In genomic region chr16:57070986-57071540, GRCh38 we compare ENCODE assay signal across 23 cellular contexts. TPM values are rescaled to one million over a fixed set of nuclear protein-coding genes. Genes with fewer than 3 reads are reported as not detected.
DNase-seq lines count a peak whose midpoint lies in the region; ATAC-seq and TF ChIP-seq lines count a peak whose summit lies in the region.
"Had no signal": no experiment of that assay in that cellular context is flagged by ENCODE, and none has a peak within 500 bp of the region (broad histone marks: within the 10 kb centered on the region; RNA-seq: fewer than 3 reads in every experiment).

No MANE protein-coding gene starts in this region.

- H3K4me3 ChIP-seq in CD4-positive, alpha-beta memory T cell (ENCODE audit: low read length in 2 of 2): no peak overlapping the region
- no peak overlapping the region for H3K4me3 ChIP-seq in Peyer's patch
- H3K4me3 ChIP-seq: A549, heart left ventricle, prostate gland, SK-N-MC had no signal

- peaks cover 4% of the 10 kb centered on the region for H3K4me1 ChIP-seq in CD4-positive, alpha-beta memory T cell (ENCODE audit: insufficient read depth, low read length)
- no peaks in the 10 kb centered on the region for H3K4me1 ChIP-seq in Peyer's patch
- H3K4me1 ChIP-seq: prostate gland had no signal

- TF ChIP-seq CTCF in Peyer's patch (IDR thresholded peaks at IDR 0.05): no peak

- DNase-seq in activated CD4-positive, alpha-beta memory T cell treated with anti-CD3 and anti-CD28 coated beads, Interleukin-2, amount 10 ng/mL, durations not matched to agents 7 days and 5 days: no peak
- no peak for DNase-seq in activated CD4-positive, alpha-beta memory T cell treated with anti-CD3 and anti-CD28 coated beads for 36 hours
- no peak for DNase-seq in CD4-positive, alpha-beta memory T cell
- DNase-seq in memory B cell (ENCODE audit: low spot score in 2 of 2) (no peak), Peyer's patch (no peak)
- DNase-seq: activated naive CD4-positive, alpha-beta T cell; activated T-cell treated with anti-CD3 and anti-CD28 coated beads for 4 hours; DMS79 treated with DMSO at 0.1 percent for 48 hours; effector CD4-positive, alpha-beta T cell; foreskin fibroblast; HCEC 1CT; Kasumi-1; NCI-H1092 treated with DMSO at 0.1 percent for 48 hours; NCI-H1930; NCI-H69; stimulated activated CD8-positive, alpha-beta memory T cell treated with anti-CD3 and anti-CD28 coated beads, Interleukin-4, amount 100 ng/mL, for 48 hours had no signal

- no peak for TF ChIP-seq POLR2A in Peyer's patch (IDR thresholded peaks at IDR 0.05)

- no peaks in the 10 kb centered on the region for H3K9me3 ChIP-seq in CD4-positive, alpha-beta memory T cell (ENCODE audit: control insufficient read depth in 1 of 2, low read length in 2 of 2)
- H3K9me3 ChIP-seq in Peyer's patch: no peaks in the 10 kb centered on the region
- H3K9me3 ChIP-seq: A549, heart left ventricle, prostate gland had no signal

- peaks cover 28% of the 10 kb centered on the region for H3K4me1 Mint-ChIP-seq in activated CD4-positive, alpha-beta memory T cell treated with anti-CD3 and anti-CD28 coated beads, Interleukin-2, amount 10 ng/mL, durations not matched to agents 7 days and 5 days
- peaks cover 11% of the 10 kb centered on the region for H3K4me1 Mint-ChIP-seq in activated CD4-positive, alpha-beta memory T cell treated with anti-CD3 and anti-CD28 coated beads for 36 hours (ENCODE audit: low read depth)
- peaks cover 4 to 10% (median 6%) of the 10 kb centered on the region in 4 donors for H3K4me1 Mint-ChIP-seq in CD4-positive, alpha-beta memory T cell
- H3K4me1 Mint-ChIP-seq in activated T-helper 17 cell treated with anti-CD3 and anti-CD28 coated beads, Interleukin-2, amount 50 U/mL, for 72 hours: peaks cover 26% of the 10 kb centered on the region
- H3K4me1 Mint-ChIP-seq in memory B cell: peaks cover 26% of the 10 kb centered on the region

- no peak overlapping the region for H3K4me3 Mint-ChIP-seq in activated CD4-positive, alpha-beta memory T cell treated with anti-CD3 and anti-CD28 coated beads, Interleukin-2, amount 10 ng/mL, durations not matched to agents 7 days and 5 days
- no peak overlapping the region for H3K4me3 Mint-ChIP-seq in activated CD4-positive, alpha-beta memory T cell treated with anti-CD3 and anti-CD28 coated beads for 36 hours
- no peak overlapping the region for H3K4me3 Mint-ChIP-seq in CD4-positive, alpha-beta memory T cell
- no peak overlapping the region for H3K4me3 Mint-ChIP-seq in activated T-helper 17 cell treated with anti-CD3 and anti-CD28 coated beads, Interleukin-2, amount 50 U/mL, for 72 hours
- no peak overlapping the region for H3K4me3 Mint-ChIP-seq in memory B cell

- peaks cover 72% of the 10 kb centered on the region for H3K36me3 Mint-ChIP-seq in activated CD4-positive, alpha-beta memory T cell treated with anti-CD3 and anti-CD28 coated beads, Interleukin-2, amount 10 ng/mL, durations not matched to agents 7 days and 5 days (ENCODE audit: low read depth)
- H3K36me3 Mint-ChIP-seq in activated CD4-positive, alpha-beta memory T cell treated with anti-CD3 and anti-CD28 coated beads for 36 hours: peaks cover 32% of the 10 kb centered on the region
- H3K36me3 Mint-ChIP-seq in CD4-positive, alpha-beta memory T cell: peaks cover 45 to 69% of the 10 kb centered on the region in 2 donors
- peaks cover 95% of the 10 kb centered on the region for H3K36me3 Mint-ChIP-seq in activated T-helper 17 cell treated with anti-CD3 and anti-CD28 coated beads, Interleukin-2, amount 50 U/mL, for 72 hours (ENCODE audit: low read depth)
- peaks cover 43% of the 10 kb centered on the region for H3K36me3 Mint-ChIP-seq in memory B cell

- CTCF ChIA-PET in activated CD4-positive, alpha-beta memory T cell treated with anti-CD3 and anti-CD28 coated beads, Interleukin-2, amount 10 ng/mL, durations not matched to agents 7 days and 5 days (lab: Charles Lee): no interaction called here
- CTCF ChIA-PET in activated CD4-positive, alpha-beta memory T cell treated with anti-CD3 and anti-CD28 coated beads for 36 hours (lab: Charles Lee): no interaction called here
- CTCF ChIA-PET in CD4-positive, alpha-beta memory T cell (lab: Charles Lee; ENCODE audit: partially characterized antibody): interaction anchor here (2.6 kb wide), 1 partner anchor 106 kb away, joined by 15 read pairs; no protein-coding TSS in a partner anchor

- peak overlapping the region; percentile 20 for H3K27ac ChIP-seq in CD4-positive, alpha-beta memory T cell (ENCODE audit: low read depth, low read length)
- no peak overlapping the region for H3K27ac ChIP-seq in Peyer's patch
- H3K27ac ChIP-seq: A549, heart left ventricle, prostate gland, SK-N-MC had no signal

- no peaks in the 10 kb centered on the region for H3K27me3 ChIP-seq in CD4-positive, alpha-beta memory T cell (ENCODE audit: insufficient read depth, low read length)
- no peaks in the 10 kb centered on the region for H3K27me3 ChIP-seq in Peyer's patch
- H3K27me3 ChIP-seq: heart left ventricle had no signal

- H3K9me3 Mint-ChIP-seq in activated CD4-positive, alpha-beta memory T cell treated with anti-CD3 and anti-CD28 coated beads, Interleukin-2, amount 10 ng/mL, durations not matched to agents 7 days and 5 days: no peaks in the 10 kb centered on the region
- no peaks in the 10 kb centered on the region for H3K9me3 Mint-ChIP-seq in activated CD4-positive, alpha-beta memory T cell treated with anti-CD3 and anti-CD28 coated beads for 36 hours
- peaks cover 0 to 4% (median 0%) of the 10 kb centered on the region in 8 donors for H3K9me3 Mint-ChIP-seq in CD4-positive, alpha-beta memory T cell
- no peaks in the 10 kb centered on the region for H3K9me3 Mint-ChIP-seq in activated T-helper 17 cell treated with anti-CD3 and anti-CD28 coated beads, Interleukin-2, amount 50 U/mL, for 72 hours
- H3K9me3 Mint-ChIP-seq in memory B cell: no peaks in the 10 kb centered on the region

- H3K27me3 Mint-ChIP-seq in activated CD4-positive, alpha-beta memory T cell treated with anti-CD3 and anti-CD28 coated beads, Interleukin-2, amount 10 ng/mL, durations not matched to agents 7 days and 5 days: no peaks in the 10 kb centered on the region
- no peaks in the 10 kb centered on the region for H3K27me3 Mint-ChIP-seq in activated CD4-positive, alpha-beta memory T cell treated with anti-CD3 and anti-CD28 coated beads for 36 hours
- no peaks in the 10 kb centered on the region for H3K27me3 Mint-ChIP-seq in CD4-positive, alpha-beta memory T cell
- H3K27me3 Mint-ChIP-seq in activated T-helper 17 cell treated with anti-CD3 and anti-CD28 coated beads, Interleukin-2, amount 50 U/mL, for 72 hours: no peaks in the 10 kb centered on the region
- H3K27me3 Mint-ChIP-seq in memory B cell: no peaks in the 10 kb centered on the region

- ATAC-seq in activated T-helper 17 cell treated with anti-CD3 and anti-CD28 coated beads, Interleukin-2, amount 50 U/mL, for 72 hours (replicated peaks): no peak
- ATAC-seq in memory B cell (ENCODE audit: low read depth) (no peak), GM21360 (IDR thresholded peaks at IDR 0.05; ENCODE audit: unreplicated experiment) (no peak), GM21367 (IDR thresholded peaks at IDR 0.05; ENCODE audit: unreplicated experiment) (no peak)

- POLR2A ChIA-PET in activated CD4-positive, alpha-beta memory T cell treated with anti-CD3 and anti-CD28 coated beads, Interleukin-2, amount 10 ng/mL, durations not matched to agents 7 days and 5 days (lab: Charles Lee): no interaction called here
- POLR2A ChIA-PET in activated CD4-positive, alpha-beta memory T cell treated with anti-CD3 and anti-CD28 coated beads for 36 hours (lab: Charles Lee): no interaction called here
- POLR2A ChIA-PET in CD4-positive, alpha-beta memory T cell (lab: Charles Lee; ENCODE audit: partially characterized antibody): interaction anchor here (0.9 kb wide), 1 partner anchor 29 kb away, joined by 4 read pairs; no protein-coding TSS in a partner anchor

- peaks cover 81% of the 10 kb centered on the region for H3K36me3 ChIP-seq in CD4-positive, alpha-beta memory T cell (ENCODE audit: insufficient read depth, low read length)
- H3K36me3 ChIP-seq in Peyer's patch: peaks cover 0 to 27% (median 0%) of the 10 kb centered on the region in 3 donors
- H3K36me3 ChIP-seq: prostate gland had no signal

- intact Hi-C loops in activated CD4-positive, alpha-beta memory T cell treated with anti-CD3 and anti-CD28 coated beads for 36 hours (cut with micrococcal nuclease): no loop called here
- intact Hi-C loops in CD4-positive, alpha-beta memory T cell (cut with micrococcal nuclease): no loop called here

- H3K27ac Mint-ChIP-seq in activated CD4-positive, alpha-beta memory T cell treated with anti-CD3 and anti-CD28 coated beads, Interleukin-2, amount 10 ng/mL, durations not matched to agents 7 days and 5 days: peak overlapping the region; percentile 31
- no peak overlapping the region for H3K27ac Mint-ChIP-seq in activated CD4-positive, alpha-beta memory T cell treated with anti-CD3 and anti-CD28 coated beads for 36 hours
- H3K27ac Mint-ChIP-seq in CD4-positive, alpha-beta memory T cell: peak overlapping the region in 5 of 7 donors; percentile 17 to 83 (median 48)
- peak overlapping the region; percentile 87 for H3K27ac Mint-ChIP-seq in activated T-helper 17 cell treated with anti-CD3 and anti-CD28 coated beads, Interleukin-2, amount 50 U/mL, for 72 hours
- peak overlapping the region; percentile 83 for H3K27ac Mint-ChIP-seq in memory B cell

RNA-seq across cellular contexts. Expression of gene CPNE2, which starts 21.3 kb away (rescaled TPM):
- 1 to 10 TPM; 4.6 to 4.8 TPM for total RNA-seq in activated CD4-positive, alpha-beta memory T cell treated with anti-CD3 and anti-CD28 coated beads, Interleukin-2, amount 10 ng/mL, durations not matched to agents 7 days and 5 days
- 1 to 10 TPM; 7.3 to 8.1 TPM for total RNA-seq in activated CD4-positive, alpha-beta memory T cell treated with anti-CD3 and anti-CD28 coated beads for 36 hours
- total RNA-seq in CD4-positive, alpha-beta memory T cell: 1 to 10 TPM; 3.8 to 4.1 TPM
- polyA plus RNA-seq in CD4-positive, alpha-beta memory T cell: 1 to 10 TPM; 6.7 to 6.8 TPM
- 1 to 10 TPM; 3.8 to 4.4 TPM for total RNA-seq in activated T-helper 17 cell treated with anti-CD3 and anti-CD28 coated beads, Interleukin-2, amount 50 U/mL, for 72 hours
- total RNA-seq in Peyer's patch: 10 to 100 TPM; 26.4 to 73.9 (median 64.8) TPM
